ENCODE assay signal across 18 cellular contexts in the genomic region with DNA sequence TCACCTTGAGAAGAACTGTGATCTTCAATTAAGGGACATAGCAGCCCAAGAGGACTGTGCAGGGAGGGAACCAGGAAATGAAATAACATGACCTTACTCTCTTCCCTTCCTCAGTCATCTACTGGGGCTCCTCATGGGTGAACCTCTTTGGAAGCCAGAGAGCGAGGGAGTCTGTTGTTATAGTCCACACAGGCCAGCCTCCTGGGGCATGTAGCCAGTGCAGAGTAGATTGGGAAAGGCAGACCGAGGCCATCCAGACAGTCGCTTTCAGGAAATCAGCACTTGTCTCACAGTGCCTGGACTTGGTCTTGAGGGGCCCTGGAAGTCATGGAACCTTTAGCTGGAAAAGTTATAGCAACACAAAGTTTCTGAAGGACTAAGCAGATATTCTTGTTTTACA.
"Had no signal": no experiment of that assay in that cellular context is flagged by ENCODE, and none has a peak within 500 bp of the region (broad histone marks: within the 10 kb centered on the region; RNA-seq: fewer than 3 reads in every experiment).

No MANE protein-coding gene starts in this region.

- H3K4me3 ChIP-seq: neural progenitor cell, ovary, SK-N-MC, spleen, transverse colon had no signal

- H3K9ac ChIP-seq: neural progenitor cell had no signal

- H3K27me3 ChIP-seq: neural progenitor cell, ovary, spleen, transverse colon had no signal

- H3K36me3 ChIP-seq: neural progenitor cell, ovary had no signal

- H3K4me2 ChIP-seq: neural progenitor cell had no signal

- H2AFZ ChIP-seq: neural progenitor cell had no signal

- DNase-seq: activated CD4-positive, alpha-beta T cell treated with anti-CD3 and anti-CD28 coated beads, Interleukin-2, amount 10 ng/mL, durations not matched to agents 24 days and 14 days; activated CD4-positive, CD25-positive, alpha-beta regulatory T cell; activated CD8-positive, alpha-beta T cell treated with anti-CD3 and anti-CD28 coated beads, Interleukin-2, amount 10 ng/mL, durations not matched to agents 7 days and 5 days; activated naive CD4-positive, alpha-beta T cell treated with anti-CD3 and anti-CD28 coated beads for 36 hours; activated T-cell treated with anti-CD3 and anti-CD28 coated beads, Interleukin-2, amount 50 U/mL, for 24 hours; effector memory CD8-positive, alpha-beta T cell; hippocampal formation; mesendoderm; naive thymus-derived CD4-positive, alpha-beta T cell; ovary; spleen; stimulated activated CD4-positive, alpha-beta T cell treated with anti-CD3 and anti-CD28 coated beads, Interleukin-4, amount 100 ng/mL, for 4 hours; stimulated activated naive CD4-positive, alpha-beta T cell; T-helper 1 cell; T1000; transverse colon had no signal

- H3K27ac ChIP-seq: neural progenitor cell, ovary, SK-N-MC, spleen, transverse colon had no signal

- H3K9me3 ChIP-seq: ovary, spleen, transverse colon had no signal

- ATAC-seq: activated CD8-positive, alpha-beta T cell treated with anti-CD3 and anti-CD28 coated beads, Interleukin-2, amount 10 ng/mL, durations not matched to agents 7 days and 5 days; effector memory CD8-positive, alpha-beta T cell; naive thymus-derived CD4-positive, alpha-beta T cell had no signal
